23 cellular contexts compared by ENCODE assay signal in the genomic region with DNA sequence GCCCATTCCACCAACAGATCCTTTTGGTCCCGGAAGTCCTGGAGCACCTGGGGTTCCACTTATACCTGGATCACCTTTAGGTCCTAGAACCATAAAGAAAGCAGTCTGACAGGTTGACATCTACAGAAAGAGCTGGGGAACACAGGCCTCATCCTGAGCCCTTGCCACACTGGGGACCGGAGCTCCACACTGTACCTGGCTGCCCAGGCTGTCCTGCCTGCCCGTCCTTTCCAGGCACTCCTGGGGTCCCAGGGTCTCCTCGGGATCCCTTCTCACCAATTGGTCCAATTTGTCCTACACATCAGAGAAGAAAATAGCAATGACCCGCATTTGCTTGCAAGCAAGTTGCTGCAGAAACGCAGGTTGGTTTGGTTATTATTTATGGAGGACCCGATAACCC.
DNase-seq lines count a peak whose midpoint lies in the region; ATAC-seq, FAIRE-seq and TF ChIP-seq lines count a peak whose summit lies in the region.
"Had no signal": no experiment of that assay in that cellular context is flagged by ENCODE, and none has a peak within 500 bp of the region (broad histone marks: within the 10 kb centered on the region; RNA-seq: fewer than 3 reads in every experiment).

No MANE protein-coding gene starts in this region.

- peak overlapping the region; percentile 62 for H3K27ac Mint-ChIP-seq in astrocyte (ENCODE audit: unreplicated experiment)
- H3K27ac Mint-ChIP-seq in chondrocyte (ENCODE audit: unreplicated experiment), result peak overlapping the region; percentile 64
- H3K27ac Mint-ChIP-seq in osteocyte (ENCODE audit: unreplicated experiment), result peak overlapping the region; percentile 66
- H3K27ac Mint-ChIP-seq in stimulated activated memory B cell treated with anti-CD40 and anti-IgM and Interleukin-4, amounts not matched to agents 10 μg/mL and 1 μg/mL and 100 μg/mL, for 72 hours, result no peak overlapping the region
- H3K27ac Mint-ChIP-seq: B cell; CD4-positive, alpha-beta T cell; CD8-positive, alpha-beta T cell had no signal

- WGBS in smooth muscle cell (ENCODE audit: low lambda C conversion rate), result 98% methylated on average over 7 of the region's 7 CpGs

- H3K9me3 Mint-ChIP-seq in astrocyte (ENCODE audit: unreplicated experiment), result no peaks in the 10 kb centered on the region
- no peaks in the 10 kb centered on the region for H3K9me3 Mint-ChIP-seq in chondrocyte (ENCODE audit: low read depth)
- no peaks in the 10 kb centered on the region for H3K9me3 Mint-ChIP-seq in osteocyte (ENCODE audit: unreplicated experiment)
- peaks cover 5% of the 10 kb centered on the region for H3K9me3 Mint-ChIP-seq in stimulated activated memory B cell treated with anti-CD40 and anti-IgM and Interleukin-4, amounts not matched to agents 10 μg/mL and 1 μg/mL and 100 μg/mL, for 72 hours

- ATAC-seq in GM18870 (IDR thresholded peaks at IDR 0.05; ENCODE audit: unreplicated experiment) (no peak), HG03442 (IDR thresholded peaks at IDR 0.05; ENCODE audit: unreplicated experiment) (no peak), left cardiac atrium (no peak)
- no peak for ATAC-seq in stimulated activated memory B cell treated with anti-CD40 and anti-IgM and Interleukin-4, amounts not matched to agents 10 μg/mL and 1 μg/mL and 100 μg/mL, for 72 hours
- ATAC-seq: A549; CD8-positive, alpha-beta T cell had no signal

- H3K27me3 ChIP-seq in astrocyte (ENCODE audit: insufficient read depth, low read length) (no peaks in the 10 kb centered on the region), smooth muscle cell (ENCODE audit: low read depth) (no peaks in the 10 kb centered on the region)
- H3K27me3 ChIP-seq: BLaER1 treated with 17β-estradiol and CSF1 and Interleukin-3, amounts not matched to agents 10 nM and 100 nM had no signal

- H3K4me1 Mint-ChIP-seq in astrocyte (ENCODE audit: low read depth, unreplicated experiment) (no peaks in the 10 kb centered on the region), chondrocyte (ENCODE audit: low read depth) (peaks cover 3% of the 10 kb centered on the region), osteocyte (ENCODE audit: unreplicated experiment) (no peaks in the 10 kb centered on the region)
- no peaks in the 10 kb centered on the region for H3K4me1 Mint-ChIP-seq in stimulated activated memory B cell treated with anti-CD40 and anti-IgM and Interleukin-4, amounts not matched to agents 10 μg/mL and 1 μg/mL and 100 μg/mL, for 72 hours
- H3K4me1 Mint-ChIP-seq: B cell had no signal

- intact Hi-C loops in left cardiac atrium (cut with DNase I), result no loop called here

- H3K27me3 Mint-ChIP-seq in astrocyte (ENCODE audit: low read depth, unreplicated experiment), result no peaks in the 10 kb centered on the region
- no peaks in the 10 kb centered on the region for H3K27me3 Mint-ChIP-seq in chondrocyte (ENCODE audit: low read depth)
- no peaks in the 10 kb centered on the region for H3K27me3 Mint-ChIP-seq in osteocyte (ENCODE audit: unreplicated experiment)
- H3K27me3 Mint-ChIP-seq in stimulated activated memory B cell treated with anti-CD40 and anti-IgM and Interleukin-4, amounts not matched to agents 10 μg/mL and 1 μg/mL and 100 μg/mL, for 72 hours, result no peaks in the 10 kb centered on the region
- H3K27me3 Mint-ChIP-seq: B cell had no signal

- H3K9ac ChIP-seq in astrocyte (ENCODE audit: low read length) (no peak overlapping the region), smooth muscle cell (ENCODE audit: low read depth) (no peak overlapping the region)
- H3K9ac ChIP-seq: BLaER1 treated with 17β-estradiol and CSF1 and Interleukin-3, amounts not matched to agents 10 nM and 100 nM had no signal

- no peaks in the 10 kb centered on the region for H3K79me2 ChIP-seq in astrocyte (ENCODE audit: insufficient read depth, low read length)
- H3K79me2 ChIP-seq in smooth muscle cell (ENCODE audit: low read depth), result no peaks in the 10 kb centered on the region

- FAIRE-seq in astrocyte (lab: Jason Lieb, UNC), result no peak
- FAIRE-seq: A549, D721Med, G401.6, GM12891 had no signal

- H3K9me3 ChIP-seq in astrocyte (ENCODE audit: insufficient read depth, low read depth, low read length) (no peaks in the 10 kb centered on the region), smooth muscle cell (replicated peaks; ENCODE audit: low read depth) (no peaks in the 10 kb centered on the region)
- H3K9me3 ChIP-seq: A549 had no signal

- DNase-seq in astrocyte (ENCODE audit: low read depth) (no peak), chondrocyte (ENCODE audit: low spot score) (no peak), osteocyte (ENCODE audit: extremely low spot score, unreplicated experiment) (no peak), smooth muscle cell (lab: John Stamatoyannopoulos, UW; ENCODE audit: unreplicated experiment) (no peak), left cardiac atrium (no peak)
- DNase-seq: AML-193; Caco-2; Calu3; CD4-positive, alpha-beta T cell; CD8-positive, alpha-beta T cell; DMS79 treated with DMSO at 0.1 percent for 48 hours; GF-D8 had no signal

- H3K4me2 ChIP-seq in astrocyte (ENCODE audit: low read length) (no peak overlapping the region), smooth muscle cell (no peak overlapping the region)
- H3K4me2 ChIP-seq: A549; BLaER1 treated with 17β-estradiol and CSF1 and Interleukin-3, amounts not matched to agents 10 nM and 100 nM had no signal

- H3K36me3 ChIP-seq in astrocyte (ENCODE audit: insufficient read depth, low read length) (peaks cover 92% of the 10 kb centered on the region), smooth muscle cell (ENCODE audit: low read depth) (peaks cover 29% of the 10 kb centered on the region)

- H3K27ac ChIP-seq in astrocyte (ENCODE audit: low read depth, low read length) (no peak overlapping the region), smooth muscle cell (ENCODE audit: low read depth) (peak overlapping the region; percentile 89)
- H3K27ac ChIP-seq: 22Rv1; A549; BLaER1 treated with 17β-estradiol and CSF1 and Interleukin-3, amounts not matched to agents 10 nM and 100 nM; C4-2B had no signal

- TF ChIP-seq CTCF in astrocyte (IDR thresholded peaks at IDR 0.05; ENCODE audit: insufficient read depth, low read depth, low read length) (no peak), chondrocyte (IDR thresholded peaks at IDR 0.05) (no peak), osteocyte (IDR thresholded peaks at IDR 0.05) (no peak), smooth muscle cell (IDR thresholded peaks at IDR 0.05; ENCODE audit: borderline replicate concordance, insufficient read depth, poor library complexity, severe bottlenecking) (no peak)

- H3K4me1 ChIP-seq in astrocyte (ENCODE audit: insufficient read depth, low read length) (no peaks in the 10 kb centered on the region), smooth muscle cell (ENCODE audit: low read depth) (no peaks in the 10 kb centered on the region)
- H3K4me1 ChIP-seq: A549; BLaER1 treated with 17β-estradiol and CSF1 and Interleukin-3, amounts not matched to agents 10 nM and 100 nM; Caco-2 had no signal

- peak overlapping the region; percentile 27 for H3K4me3 Mint-ChIP-seq in astrocyte (ENCODE audit: unreplicated experiment)
- no peak overlapping the region for H3K4me3 Mint-ChIP-seq in chondrocyte (ENCODE audit: unreplicated experiment)
- H3K4me3 Mint-ChIP-seq in osteocyte (ENCODE audit: unreplicated experiment), result no peak overlapping the region
- no peak overlapping the region for H3K4me3 Mint-ChIP-seq in stimulated activated memory B cell treated with anti-CD40 and anti-IgM and Interleukin-4, amounts not matched to agents 10 μg/mL and 1 μg/mL and 100 μg/mL, for 72 hours
- H3K4me3 Mint-ChIP-seq: B cell; CD4-positive, alpha-beta T cell; CD8-positive, alpha-beta T cell had no signal

- no peak overlapping the region for H2AFZ ChIP-seq in astrocyte (ENCODE audit: low read depth, low read length)
- H2AFZ ChIP-seq in smooth muscle cell (ENCODE audit: low read depth), result no peak overlapping the region

- peaks cover 92% of the 10 kb centered on the region for H3F3A ChIP-seq in smooth muscle cell (ENCODE audit: low read depth)

- H4K20me1 ChIP-seq in astrocyte (ENCODE audit: insufficient read depth, low read length) (peaks cover 49% of the 10 kb centered on the region), smooth muscle cell (ENCODE audit: low read depth) (peaks cover 89% of the 10 kb centered on the region)
- H4K20me1 ChIP-seq: BLaER1 treated with 17β-estradiol and CSF1 and Interleukin-3, amounts not matched to agents 10 nM and 100 nM had no signal

- H3K36me3 Mint-ChIP-seq in astrocyte (ENCODE audit: low read depth, unreplicated experiment) (peaks cover 60% of the 10 kb centered on the region), chondrocyte (ENCODE audit: low read depth) (peaks cover 77% of the 10 kb centered on the region), osteocyte (ENCODE audit: unreplicated experiment) (peaks cover 84% of the 10 kb centered on the region)
- no peaks in the 10 kb centered on the region for H3K36me3 Mint-ChIP-seq in stimulated activated memory B cell treated with anti-CD40 and anti-IgM and Interleukin-4, amounts not matched to agents 10 μg/mL and 1 μg/mL and 100 μg/mL, for 72 hours
- H3K36me3 Mint-ChIP-seq: CD8-positive, alpha-beta T cell had no signal

- H3K4me3 ChIP-seq in astrocyte (ENCODE audit: insufficient read depth, low read depth, low read length) (no peak overlapping the region), smooth muscle cell (no peak overlapping the region)
- H3K4me3 ChIP-seq: A549; BLaER1 treated with 17β-estradiol and CSF1 and Interleukin-3, amounts not matched to agents 10 nM and 100 nM had no signal
